In the genomic region with DNA sequence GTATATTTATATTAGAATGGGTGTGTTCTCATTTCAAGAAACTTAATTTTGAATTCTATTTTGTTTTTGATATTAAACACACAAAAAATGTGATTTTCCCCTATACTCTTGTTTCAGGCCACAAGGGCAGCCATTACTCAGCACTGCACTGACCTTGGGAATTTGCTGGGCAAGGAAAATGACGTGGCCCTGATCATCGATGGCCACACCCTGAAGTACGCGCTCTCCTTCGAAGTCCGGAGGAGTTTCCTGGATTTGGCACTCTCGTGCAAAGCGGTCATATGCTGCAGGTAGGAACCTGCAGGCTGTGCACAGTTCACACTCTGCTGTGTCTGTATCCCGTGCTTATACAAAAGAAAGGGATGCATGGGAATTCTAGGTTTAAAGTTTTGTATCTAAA, we compare ENCODE assay signal across 28 cellular contexts.
DNase-seq lines count a peak whose midpoint lies in the region; ATAC-seq and FAIRE-seq lines count a peak whose summit lies in the region.
"Had no signal": no experiment of that assay in that cellular context is flagged by ENCODE, and none has a peak within 500 bp of the region (broad histone marks: within the 10 kb centered on the region; RNA-seq: fewer than 3 reads in every experiment).

No MANE protein-coding gene starts in this region.

- H3K4me1 Mint-ChIP-seq in activated naive CD8-positive, alpha-beta T cell treated with anti-CD3 and anti-CD28 coated beads for 36 hours: no peaks in the 10 kb centered on the region
- H3K4me1 Mint-ChIP-seq: CD4-positive, alpha-beta memory T cell; IgD-negative memory B cell had no signal

- H3K27me3 Mint-ChIP-seq in activated naive CD8-positive, alpha-beta T cell treated with anti-CD3 and anti-CD28 coated beads for 36 hours: no peaks in the 10 kb centered on the region

- H3K27ac Mint-ChIP-seq in activated naive CD8-positive, alpha-beta T cell treated with anti-CD3 and anti-CD28 coated beads for 36 hours: no peak overlapping the region
- H3K27ac Mint-ChIP-seq: CD4-positive, alpha-beta memory T cell; IgD-negative memory B cell; T-helper 1 cell treated with Interleukin-12 subunit alpha and Interleukin-12 subunit beta and Interleukin-4 antibody, amounts not matched to agents 30 μg/mL and 1 μg/mL, for 36 hours had no signal

- ATAC-seq in GM18519 (IDR thresholded peaks at IDR 0.05; ENCODE audit: low FRiP score, unreplicated experiment): no peak
- ATAC-seq: A549, Panc1 had no signal

- DNase-seq in A172 (ENCODE audit: low spot score) (peak; percentile 78), Daoy (ENCODE audit: low read depth) (peak; percentile 14), M059J (ENCODE audit: low read depth) (peak; percentile 73), SW480 (ENCODE audit: low spot score) (peak; percentile 34), urothelium cell line (ENCODE audit: low spot score) (no peak), SHP77 (lab: John Stamatoyannopoulos, UW) (no peak)
- DNase-seq in activated naive CD8-positive, alpha-beta T cell treated with anti-CD3 and anti-CD28 coated beads for 36 hours: no peak
- DNase-seq: AML-193; C1 segment of cervical spinal cord; CD4-positive, alpha-beta memory T cell; COR-L47; GF-D8; GOT3; HCEC 1CT; MV-4-11; NCI-H1105; NCI-H1436 treated with DMSO at 0.1 percent for 48 hours; NCI-H187 treated with DMSO at 0.1 percent for 48 hours; NCI-H2171 treated with DMSO at 0.1 percent for 48 hours; NCI-H446; NCI-H524 treated with DMSO at 0.1 percent for 48 hours; SHP77 treated with DMSO at 0.1 percent for 48 hours had no signal

- no peak overlapping the region for H3K4me3 Mint-ChIP-seq in activated naive CD8-positive, alpha-beta T cell treated with anti-CD3 and anti-CD28 coated beads for 36 hours
- H3K4me3 Mint-ChIP-seq: CD4-positive, alpha-beta memory T cell; IgD-negative memory B cell; T-helper 1 cell treated with Interleukin-12 subunit alpha and Interleukin-12 subunit beta and Interleukin-4 antibody, amounts not matched to agents 30 μg/mL and 1 μg/mL, for 36 hours had no signal

- no peaks in the 10 kb centered on the region for H3K9me3 Mint-ChIP-seq in activated naive CD8-positive, alpha-beta T cell treated with anti-CD3 and anti-CD28 coated beads for 36 hours
- H3K9me3 Mint-ChIP-seq: T-helper 1 cell treated with Interleukin-12 subunit alpha and Interleukin-12 subunit beta and Interleukin-4 antibody, amounts not matched to agents 30 μg/mL and 1 μg/mL, for 36 hours had no signal

- H3K36me3 Mint-ChIP-seq in activated naive CD8-positive, alpha-beta T cell treated with anti-CD3 and anti-CD28 coated beads for 36 hours: peaks cover 1% of the 10 kb centered on the region
- H3K36me3 Mint-ChIP-seq: CD4-positive, alpha-beta memory T cell; IgD-negative memory B cell had no signal

- FAIRE-seq in urothelium cell line (lab: Jason Lieb, UNC): no peak
- FAIRE-seq: A549, GM12891 had no signal

Comparison
In these comparisons a context has a peak if more than half of its experiments do, and no peak if none do; other contexts are left out.
1. DNase-seq: peak in A172 (single experiment), Daoy (single experiment), M059J (single experiment) and SW480 (single experiment); none in urothelium cell line (single experiment), activated naive CD8-positive, alpha-beta T cell treated with anti-CD3 and anti-CD28 coated beads for 36 hours (single experiment) and SHP77 (0 of 2).